Comparison of ENCODE assay signal across 24 cellular contexts in genomic region chr3:51698209-51698608, GRCh38.
"Had no signal": no experiment of that assay in that cellular context is flagged by ENCODE, and none has a peak within 500 bp of the region (broad histone marks: within the 10 kb centered on the region; RNA-seq: fewer than 3 reads in every experiment).

No MANE protein-coding gene starts in this region.

- H3K27ac Mint-ChIP-seq: activated CD4-positive, alpha-beta T cell treated with anti-CD3 and anti-CD28 coated beads, Interleukin-2, amount 10 ng/mL, durations not matched to agents 7 days and 5 days; activated naive CD8-positive, alpha-beta T cell treated with anti-CD3 and anti-CD28 coated beads for 36 hours; nephron progenitor cell; stimulated activated naive B cell treated with anti-CD40 and anti-IgM and Interleukin-4, amounts not matched to agents 10 μg/mL and 1 μg/mL and 100 μg/mL, for 72 hours had no signal

- H3K27me3 Mint-ChIP-seq: activated CD4-positive, alpha-beta T cell treated with anti-CD3 and anti-CD28 coated beads, Interleukin-2, amount 10 ng/mL, durations not matched to agents 7 days and 5 days; activated naive CD8-positive, alpha-beta T cell treated with anti-CD3 and anti-CD28 coated beads for 36 hours; stimulated activated naive B cell treated with anti-CD40 and anti-IgM and Interleukin-4, amounts not matched to agents 10 μg/mL and 1 μg/mL and 100 μg/mL, for 72 hours; T-cell had no signal

- DNase-seq: activated CD4-positive, alpha-beta T cell treated with anti-CD3 and anti-CD28 coated beads, Interleukin-2, amount 10 ng/mL, durations not matched to agents 7 days and 5 days; activated CD8-positive, alpha-beta memory T cell treated with anti-CD3 and anti-CD28 coated beads for 24 hours; activated CD8-positive, alpha-beta memory T cell treated with anti-CD3 and anti-CD28 coated beads, Interleukin-2, amount 50 U/mL, for 48 hours; activated gamma-delta T cell treated with Interleukin-2 at 50 U/mL for 16 hours; activated naive CD8-positive, alpha-beta T cell treated with anti-CD3 and anti-CD28 coated beads for 36 hours; body of pancreas; head of caudate nucleus; kidney; left lung; mammary epithelial cell; midbrain; nephron progenitor cell; ovary; psoas muscle; right cardiac atrium; small intestine; stimulated activated CD4-positive, alpha-beta T cell treated with anti-CD3 and anti-CD28 coated beads, Interleukin-4, amount 100 ng/mL, for 24 hours; stimulated activated naive B cell treated with anti-CD40 and anti-IgM and Interleukin-4, amounts not matched to agents 10 μg/mL and 1 μg/mL and 100 μg/mL, for 72 hours; T-cell; upper lobe of left lung had no signal

- H3K9me3 ChIP-seq: body of pancreas, left lung, ovary, psoas muscle, thoracic aorta, upper lobe of left lung had no signal

- H3K27ac ChIP-seq: body of pancreas, coronary artery, left lung, ovary, psoas muscle, thoracic aorta, upper lobe of left lung had no signal

- ATAC-seq: activated CD4-positive, CD25-positive, alpha-beta regulatory T cell treated with anti-CD3 and anti-CD28 coated beads, Interleukin-2, amount 50 U/mL, for 24 hours; body of pancreas; left lung; SK-N-SH treated with all-trans-retinoic acid at 6 μM for 48 hours; stimulated activated naive B cell treated with anti-CD40 and anti-IgM and Interleukin-4, amounts not matched to agents 10 μg/mL and 1 μg/mL and 100 μg/mL, for 72 hours; T-cell had no signal

- H3K27me3 ChIP-seq: body of pancreas, left lung, ovary, upper lobe of left lung had no signal

- H3K4me3 Mint-ChIP-seq: activated CD4-positive, alpha-beta T cell treated with anti-CD3 and anti-CD28 coated beads, Interleukin-2, amount 10 ng/mL, durations not matched to agents 7 days and 5 days; activated naive CD8-positive, alpha-beta T cell treated with anti-CD3 and anti-CD28 coated beads for 36 hours; nephron progenitor cell; stimulated activated naive B cell treated with anti-CD40 and anti-IgM and Interleukin-4, amounts not matched to agents 10 μg/mL and 1 μg/mL and 100 μg/mL, for 72 hours; T-cell had no signal

- H3K4me3 ChIP-seq: body of pancreas, coronary artery, left lung, ovary, psoas muscle, thoracic aorta, upper lobe of left lung had no signal

- H3K9me3 Mint-ChIP-seq: activated CD4-positive, alpha-beta T cell treated with anti-CD3 and anti-CD28 coated beads, Interleukin-2, amount 10 ng/mL, durations not matched to agents 7 days and 5 days; activated naive CD8-positive, alpha-beta T cell treated with anti-CD3 and anti-CD28 coated beads for 36 hours; nephron progenitor cell; stimulated activated naive B cell treated with anti-CD40 and anti-IgM and Interleukin-4, amounts not matched to agents 10 μg/mL and 1 μg/mL and 100 μg/mL, for 72 hours; T-cell had no signal

- H3K36me3 ChIP-seq: ovary had no signal

- H3K4me1 ChIP-seq: body of pancreas, left lung, psoas muscle, upper lobe of left lung had no signal
